ENCODE assay signal across 21 cellular contexts in the genomic region with DNA sequence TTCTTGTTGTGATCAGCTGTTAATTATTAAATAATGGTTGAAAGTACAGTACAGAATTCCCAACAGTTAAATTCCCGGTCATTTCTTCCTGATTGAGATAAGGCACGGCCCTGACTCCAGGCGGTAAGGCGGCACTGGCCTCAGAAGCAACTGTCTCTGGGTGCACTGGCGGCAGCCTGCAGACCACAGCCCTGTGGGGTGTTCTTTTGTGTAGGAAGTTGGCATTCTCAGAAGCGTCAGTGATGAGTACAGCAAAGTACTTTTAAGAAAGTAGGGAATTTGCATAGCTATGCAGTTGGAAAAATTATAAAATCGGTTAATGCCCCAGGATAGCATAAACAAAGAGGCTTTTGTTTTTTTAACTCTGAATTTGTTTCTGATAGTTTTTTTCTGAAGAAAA. TPM values are rescaled to one million over a fixed set of nuclear protein-coding genes. Genes with fewer than 3 reads are reported as not detected.
A peak's percentile ranks its signal among the peaks of the same experiment; 100 is the strongest.
DNase-seq lines count a peak whose midpoint lies in the region; ATAC-seq and TF ChIP-seq lines count a peak whose summit lies in the region.
"Had no signal": no experiment of that assay in that cellular context is flagged by ENCODE, and none has a peak within 500 bp of the region (broad histone marks: within the 10 kb centered on the region; RNA-seq: fewer than 3 reads in every experiment).

No MANE protein-coding gene starts in this region.

- no peak for TF ChIP-seq POLR2A in Peyer's patch (IDR thresholded peaks at IDR 0.05)

- H3K27me3 ChIP-seq in Peyer's patch = no peaks in the 10 kb centered on the region
- H3K27me3 ChIP-seq: suprapubic skin had no signal

- peak overlapping the region; percentile 15 for H3K27ac Mint-ChIP-seq in Calu3 (ENCODE audit: unreplicated experiment)
- peak overlapping the region; percentile 58 for H3K27ac Mint-ChIP-seq in neural crest cell (ENCODE audit: unreplicated experiment)
- H3K27ac Mint-ChIP-seq: activated CD8-positive, alpha-beta T cell treated with anti-CD3 and anti-CD28 coated beads for 36 hours; activated naive CD4-positive, alpha-beta T cell treated with anti-CD3 and anti-CD28 coated beads for 36 hours; activated T-cell treated with anti-CD3 and anti-CD28 coated beads, Interleukin-2, amount 50 U/mL, for 24 hours; CD4-positive, CD25-positive, alpha-beta regulatory T cell; mesothelial cell of epicardium; T-helper 1 cell treated with Interleukin-12 subunit alpha and Interleukin-12 subunit beta and Interleukin-4 antibody, amounts not matched to agents 30 μg/mL and 1 μg/mL, for 36 hours had no signal

- intact Hi-C loops in Calu3 (cut with micrococcal nuclease; ENCODE audit: unreplicated experiment) = no loop called here

- no peaks in the 10 kb centered on the region for H3K9me3 ChIP-seq in Peyer's patch
- H3K9me3 ChIP-seq: suprapubic skin had no signal

- H3K27ac ChIP-seq in Peyer's patch = peak overlapping the region in 2 of 4 donors; percentile 35 to 51
- H3K27ac ChIP-seq: suprapubic skin had no signal

- H3K4me1 Mint-ChIP-seq in Calu3 (ENCODE audit: low read depth, unreplicated experiment) = peaks cover 11% of the 10 kb centered on the region
- H3K4me1 Mint-ChIP-seq in neural crest cell = peaks cover 10% of the 10 kb centered on the region
- H3K4me1 Mint-ChIP-seq: CD4-positive, CD25-positive, alpha-beta regulatory T cell had no signal

- TF ChIP-seq CTCF in Calu3 (IDR thresholded peaks at IDR 0.05; ENCODE audit: unreplicated experiment) (no peak), Peyer's patch (IDR thresholded peaks at IDR 0.05) (no peak), epithelial cell of proximal tubule (conservative IDR thresholded peaks at IDR 0.05; ENCODE audit: low read depth, low read length) (no peak), neural crest cell (conservative IDR thresholded peaks at IDR 0.05) (no peak)

- no peaks in the 10 kb centered on the region for H3K27me3 Mint-ChIP-seq in Calu3 (ENCODE audit: unreplicated experiment)
- no peaks in the 10 kb centered on the region for H3K27me3 Mint-ChIP-seq in neural crest cell (ENCODE audit: low read depth)
- H3K27me3 Mint-ChIP-seq: CD4-positive, CD25-positive, alpha-beta regulatory T cell had no signal

- H3K36me3 ChIP-seq in Peyer's patch = no peaks in the 10 kb centered on the region
- H3K36me3 ChIP-seq: suprapubic skin had no signal

- H3K9me3 Mint-ChIP-seq in Calu3 (ENCODE audit: low read depth, unreplicated experiment) = no peaks in the 10 kb centered on the region
- H3K9me3 Mint-ChIP-seq in neural crest cell = no peaks in the 10 kb centered on the region
- H3K9me3 Mint-ChIP-seq: activated CD8-positive, alpha-beta T cell treated with anti-CD3 and anti-CD28 coated beads for 36 hours; activated naive CD4-positive, alpha-beta T cell treated with anti-CD3 and anti-CD28 coated beads for 36 hours; activated T-cell treated with anti-CD3 and anti-CD28 coated beads, Interleukin-2, amount 50 U/mL, for 24 hours; T-helper 1 cell treated with Interleukin-12 subunit alpha and Interleukin-12 subunit beta and Interleukin-4 antibody, amounts not matched to agents 30 μg/mL and 1 μg/mL, for 36 hours had no signal

- H3K4me3 ChIP-seq in Peyer's patch = peak overlapping the region in 2 of 4 donors; percentile 21 to 33
- peak overlapping the region; percentile 22 for H3K4me3 ChIP-seq in epithelial cell of proximal tubule (ENCODE audit: low read depth, low read length)
- H3K4me3 ChIP-seq: suprapubic skin had no signal

- CTCF ChIA-PET in Calu3 (lab: Charles Lee) = no interaction called here

- H3K4me3 Mint-ChIP-seq in Calu3 (ENCODE audit: low read depth, unreplicated experiment) (no peak overlapping the region), neural crest cell (no peak overlapping the region)
- H3K4me3 Mint-ChIP-seq: activated CD8-positive, alpha-beta T cell treated with anti-CD3 and anti-CD28 coated beads for 36 hours; activated naive CD4-positive, alpha-beta T cell treated with anti-CD3 and anti-CD28 coated beads for 36 hours; activated T-cell treated with anti-CD3 and anti-CD28 coated beads, Interleukin-2, amount 50 U/mL, for 24 hours; CD4-positive, CD25-positive, alpha-beta regulatory T cell; mesothelial cell of epicardium; T-helper 1 cell treated with Interleukin-12 subunit alpha and Interleukin-12 subunit beta and Interleukin-4 antibody, amounts not matched to agents 30 μg/mL and 1 μg/mL, for 36 hours had no signal

- no TSS peak for BruUV-seq in Calu3 (replicated peaks; lab: Mats Ljungman, UMichigan)

- H3K36me3 Mint-ChIP-seq in Calu3 (ENCODE audit: insufficient read depth, unreplicated experiment) (no peaks in the 10 kb centered on the region), neural crest cell (ENCODE audit: low read depth) (no peaks in the 10 kb centered on the region)
- H3K36me3 Mint-ChIP-seq: CD4-positive, CD25-positive, alpha-beta regulatory T cell had no signal

- H3K4me1 ChIP-seq in Peyer's patch = no peaks in the 10 kb centered on the region
- H3K4me1 ChIP-seq: suprapubic skin had no signal

- ATAC-seq in GM19397 (IDR thresholded peaks at IDR 0.05; ENCODE audit: unreplicated experiment) = no peak
- ATAC-seq: activated CD8-positive, alpha-beta T cell treated with anti-CD3 and anti-CD28 coated beads for 36 hours had no signal

- DNase-seq in Calu3 (peak; percentile 1), Peyer's patch (peak in 2 of 3 donors; percentile 64 to 68), epithelial cell of proximal tubule (ENCODE audit: low read depth) (no peak), neural crest cell (ENCODE audit: low read depth, low spot score) (no peak), NCI-H1417 treated with DMSO at 0.1 percent for 48 hours (lab: John Stamatoyannopoulos, UW) (no peak), NCI-H2081 (lab: John Stamatoyannopoulos, UW) (no peak), NAMALWA (ENCODE audit: low spot score) (no peak)
- DNase-seq: activated CD8-positive, alpha-beta T cell treated with anti-CD3 and anti-CD28 coated beads for 36 hours; activated naive CD4-positive, alpha-beta T cell treated with anti-CD3 and anti-CD28 coated beads for 36 hours; activated T-cell treated with anti-CD3 and anti-CD28 coated beads, Interleukin-2, amount 50 U/mL, for 24 hours; aorta; CD4-positive, CD25-positive, alpha-beta regulatory T cell; Karpas-422; kidney glomerular epithelial cell; retina; SIG-M5 had no signal

RNA-seq across cellular contexts. Expression of gene SAMD5, which starts 50.5 kb away (rescaled TPM):
- total RNA-seq in Calu3 (2022) (0.76 TPM in 1 of 2 replicates, not detected in the other), Peyer's patch (10 to 100 TPM in 1 of 4 donors, 1 to 10 TPM in 3; 7.4 to 13.3 (median 9.3) TPM), epithelial cell of proximal tubule (0.40 and 1.5 TPM in 2 replicates), neural crest cell (1.5 and 1.6 TPM in 2 replicates)
- total RNA-seq: activated CD8-positive, alpha-beta T cell treated with anti-CD3 and anti-CD28 coated beads for 36 hours; activated naive CD4-positive, alpha-beta T cell treated with anti-CD3 and anti-CD28 coated beads for 36 hours; CD4-positive, CD25-positive, alpha-beta regulatory T cell; OCI-LY7 had no signal

Comparison
In these comparisons a context has a peak if more than half of its experiments do, and no peak if none do; other contexts are left out.
1. DNase-seq: peak in Calu3 (single experiment) and Peyer's patch (2 of 3); none in epithelial cell of proximal tubule (single experiment), neural crest cell (single experiment), NCI-H1417 treated with DMSO at 0.1 percent for 48 hours (single experiment), NCI-H2081 (0 of 2) and NAMALWA (single experiment).